9 cellular contexts compared by ENCODE assay signal in the genomic region with DNA sequence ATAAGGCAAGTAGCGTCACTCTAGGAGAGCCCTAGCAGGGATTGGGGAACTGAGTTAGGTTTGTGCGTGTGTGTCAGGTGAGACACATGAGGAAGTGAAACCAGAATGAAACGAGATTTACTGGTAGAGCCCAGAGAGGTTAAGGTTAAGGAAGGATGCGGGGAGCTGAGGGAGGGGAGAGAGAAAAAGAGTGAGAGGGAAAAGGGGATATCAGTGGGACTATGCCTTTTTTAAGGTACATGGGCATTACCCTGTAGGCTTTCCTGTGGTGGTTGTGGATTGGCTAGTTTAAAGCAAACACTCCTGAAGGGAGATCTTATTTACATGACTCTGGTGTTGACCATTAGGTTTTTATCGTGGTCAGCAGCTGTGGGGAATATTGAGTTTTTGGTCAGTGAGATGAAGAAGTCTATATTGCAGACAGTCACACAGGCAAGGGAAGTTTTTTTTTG. TPM values are rescaled to one million over a fixed set of nuclear protein-coding genes. Genes with fewer than 3 reads are reported as not detected.
A peak's percentile ranks its signal among the peaks of the same experiment; 100 is the strongest.
DNase-seq lines count a peak whose midpoint lies in the region; ATAC-seq and TF ChIP-seq lines count a peak whose summit lies in the region.
"Had no signal": no experiment of that assay in that cellular context is flagged by ENCODE, and none has a peak within 500 bp of the region (broad histone marks: within the 10 kb centered on the region; RNA-seq: fewer than 3 reads in every experiment).

No MANE protein-coding gene starts in this region.

- peak; percentile 8 for DNase-seq in GM06990 (ENCODE audit: extremely low read depth, insufficient read length)
- no peak for DNase-seq in activated naive CD8-positive, alpha-beta T cell treated with anti-CD3 and anti-CD28 coated beads, Interleukin-2, amount 50 U/mL, for 24 hours
- no peak for DNase-seq in KG1 (lab: John Stamatoyannopoulos, UW)
- DNase-seq in NCI-H2227 treated with DMSO at 0.1 percent for 48 hours (lab: John Stamatoyannopoulos, UW) = no peak
- DNase-seq in epidermal melanocyte (ENCODE audit: insufficient read length, low spot score) = no peak
- no peak for DNase-seq in cerebellum (ENCODE audit: low spot score)

- no peaks in the 10 kb centered on the region for H3K27me3 ChIP-seq in GM06990 (replicated peaks; ENCODE audit: control insufficient read depth, insufficient read depth, low read length)

- no peaks in the 10 kb centered on the region for H3K36me3 ChIP-seq in GM06990 (ENCODE audit: control insufficient read depth, insufficient read depth, low read length)

- H3K27ac Mint-ChIP-seq in activated naive CD8-positive, alpha-beta T cell treated with anti-CD3 and anti-CD28 coated beads, Interleukin-2, amount 50 U/mL, for 24 hours = no peak overlapping the region

- H3K9me3 Mint-ChIP-seq in activated naive CD8-positive, alpha-beta T cell treated with anti-CD3 and anti-CD28 coated beads, Interleukin-2, amount 50 U/mL, for 24 hours = peaks cover 14% of the 10 kb centered on the region

- peak overlapping the region; percentile 33 for H3K4me3 Mint-ChIP-seq in activated naive CD8-positive, alpha-beta T cell treated with anti-CD3 and anti-CD28 coated beads, Interleukin-2, amount 50 U/mL, for 24 hours

- H3K36me3 Mint-ChIP-seq in activated naive CD8-positive, alpha-beta T cell treated with anti-CD3 and anti-CD28 coated beads, Interleukin-2, amount 50 U/mL, for 24 hours (ENCODE audit: low read depth) = peaks cover 18% of the 10 kb centered on the region

- H3K4me3 ChIP-seq in GM06990 (replicated peaks; ENCODE audit: low read depth, low read length) = no peak overlapping the region
- H3K4me3 ChIP-seq: SK-N-MC had no signal

- ATAC-seq in GM19452 (IDR thresholded peaks at IDR 0.05; ENCODE audit: unreplicated experiment) (peak; percentile 100), HG03175 (IDR thresholded peaks at IDR 0.05; ENCODE audit: unreplicated experiment) (peak; percentile 100)
- peak; percentile 52 for ATAC-seq in activated naive CD8-positive, alpha-beta T cell treated with anti-CD3 and anti-CD28 coated beads, Interleukin-2, amount 50 U/mL, for 24 hours

- H3K4me1 Mint-ChIP-seq in activated naive CD8-positive, alpha-beta T cell treated with anti-CD3 and anti-CD28 coated beads, Interleukin-2, amount 50 U/mL, for 24 hours = peaks cover 60% of the 10 kb centered on the region

- TF ChIP-seq CTCF in GM06990 (IDR thresholded peaks at IDR 0.05; ENCODE audit: insufficient read depth, low read length, poor library complexity, severe bottlenecking) = no peak

- no peaks in the 10 kb centered on the region for H3K27me3 Mint-ChIP-seq in activated naive CD8-positive, alpha-beta T cell treated with anti-CD3 and anti-CD28 coated beads, Interleukin-2, amount 50 U/mL, for 24 hours

RNA-seq across cellular contexts. Expression of a gene that starts 13.9 kb away (rescaled TPM):
- total RNA-seq in cerebellum = 222 TPM
